7 cellular contexts compared by ENCODE assay signal in genomic region chr3:170277311-170277710, GRCh38. TPM values are rescaled to one million over a fixed set of nuclear protein-coding genes. Genes with fewer than 3 reads are reported as not detected.
A peak's percentile ranks its signal among the peaks of the same experiment; 100 is the strongest.
DNase-seq lines count a peak whose midpoint lies in the region; ATAC-seq and TF ChIP-seq lines count a peak whose summit lies in the region.
"Not testable (repeated sequence)": the region's sequence is repeated elsewhere in the genome, so short reads cannot be mapped to it uniquely, and the experiment has no call there.

No MANE protein-coding gene starts in this region.

- peak overlapping the region; percentile 6 for H3K27ac Mint-ChIP-seq in Calu3 (ENCODE audit: unreplicated experiment)
- H3K27ac Mint-ChIP-seq in activated CD4-positive, alpha-beta T cell treated with anti-CD3 and anti-CD28 coated beads, Interleukin-2, amount 10 ng/mL, durations not matched to agents 24 days and 14 days, result peak overlapping the region; percentile 52
- H3K27ac Mint-ChIP-seq in activated T-helper 17 cell treated with anti-CD3 and anti-CD28 coated beads, Interleukin-2, amount 50 U/mL, for 72 hours, result peak overlapping the region; percentile 86
- peak overlapping the region; percentile 26 for H3K27ac Mint-ChIP-seq in MCF 10A (ENCODE audit: low read depth, unreplicated experiment)
- peak overlapping the region; percentile 52 for H3K27ac Mint-ChIP-seq in progenitor cell of endocrine pancreas

- H3K27me3 ChIP-seq in MM.1S (replicated peaks; ENCODE audit: insufficient read depth, low read length); left lung: not testable (repeated sequence)

- not testable (repeated sequence) for H3K79me2 ChIP-seq in MM.1S (ENCODE audit: low read length)

- H3K9me3 Mint-ChIP-seq in Calu3 (ENCODE audit: low read depth, unreplicated experiment); activated CD4-positive, alpha-beta T cell treated with anti-CD3 and anti-CD28 coated beads, Interleukin-2, amount 10 ng/mL, durations not matched to agents 24 days and 14 days; activated T-helper 17 cell treated with anti-CD3 and anti-CD28 coated beads, Interleukin-2, amount 50 U/mL, for 72 hours; MCF 10A (ENCODE audit: unreplicated experiment); progenitor cell of endocrine pancreas (ENCODE audit: low read depth): not testable (repeated sequence)

- not testable (repeated sequence) for H3K27me3 Mint-ChIP-seq in Calu3 (ENCODE audit: unreplicated experiment); activated CD4-positive, alpha-beta T cell treated with anti-CD3 and anti-CD28 coated beads, Interleukin-2, amount 10 ng/mL, durations not matched to agents 24 days and 14 days; activated T-helper 17 cell treated with anti-CD3 and anti-CD28 coated beads, Interleukin-2, amount 50 U/mL, for 72 hours; MCF 10A (ENCODE audit: insufficient read depth, unreplicated experiment); progenitor cell of endocrine pancreas

- CTCF ChIA-PET in Calu3 (lab: Charles Lee), result interaction anchor here (0.6 kb wide), 1 partner anchor 885 kb away, joined by 4 read pairs; no protein-coding TSS in a partner anchor
- CTCF ChIA-PET in MCF 10A (lab: Yijun Ruan, JAX), result not testable (repeated sequence)

- not testable (repeated sequence) for H2AFZ ChIP-seq in MM.1S (ENCODE audit: low read length)

- not testable (repeated sequence) for H3K36me3 ChIP-seq in MM.1S (replicated peaks; ENCODE audit: insufficient read depth, low read length)
- H3K36me3 ChIP-seq in left lung, result peaks cover 0 to 41% of the 10 kb centered on the region in 2 donors

- POLR2A ChIA-PET in MCF 10A (lab: Yijun Ruan, JAX), result interaction anchor here (1.1 to 1.4 kb wide), 3 partner anchors 14 to 96 kb away, joined by 3 to 4 read pairs (median 4); partner anchors contain the start of gene PHC3

- H3K9me2 ChIP-seq in MM.1S (replicated peaks; ENCODE audit: insufficient read depth, low read length), result not testable (repeated sequence)

- DNase-seq in Calu3; MM.1S; MCF 10A (ENCODE audit: unreplicated experiment); left lung; progenitor cell of endocrine pancreas (ENCODE audit: low spot score, unreplicated experiment): not testable (repeated sequence)
- DNase-seq in activated CD4-positive, alpha-beta T cell treated with anti-CD3 and anti-CD28 coated beads, Interleukin-2, amount 10 ng/mL, durations not matched to agents 24 days and 14 days, result peak; percentile 63

- H3K36me3 Mint-ChIP-seq in Calu3 (ENCODE audit: insufficient read depth, unreplicated experiment) (peaks cover 42% of the 10 kb centered on the region), MCF 10A (ENCODE audit: insufficient read depth, unreplicated experiment) (peaks cover 62% of the 10 kb centered on the region), progenitor cell of endocrine pancreas (ENCODE audit: insufficient read depth) (peaks cover 36% of the 10 kb centered on the region)
- peaks cover 24% of the 10 kb centered on the region for H3K36me3 Mint-ChIP-seq in activated CD4-positive, alpha-beta T cell treated with anti-CD3 and anti-CD28 coated beads, Interleukin-2, amount 10 ng/mL, durations not matched to agents 24 days and 14 days (ENCODE audit: low read depth)
- H3K36me3 Mint-ChIP-seq in activated T-helper 17 cell treated with anti-CD3 and anti-CD28 coated beads, Interleukin-2, amount 50 U/mL, for 72 hours (ENCODE audit: low read depth), result peaks cover 80% of the 10 kb centered on the region

- not testable (repeated sequence) for H3K9me3 ChIP-seq in MM.1S (replicated peaks; ENCODE audit: insufficient read depth, low read length); left lung

- peak overlapping the region; percentile 50 for H3K4me2 ChIP-seq in MM.1S (ENCODE audit: low read depth, low read length)

- not testable (repeated sequence) for H4K20me1 ChIP-seq in MM.1S (ENCODE audit: insufficient read depth, low read length)

- BruUV-seq in Calu3 (replicated peaks; lab: Mats Ljungman, UMichigan); MCF 10A (replicated peaks; lab: Mats Ljungman, UMichigan): not testable (repeated sequence)

- not testable (repeated sequence) for H3K4me3 ChIP-seq in MM.1S (ENCODE audit: low read length); left lung

- not testable (repeated sequence) for H3K4me1 ChIP-seq in MM.1S (ENCODE audit: low read length)
- H3K4me1 ChIP-seq in left lung, result peaks cover 0 to 13% of the 10 kb centered on the region in 2 donors

- TF ChIP-seq CTCF in Calu3 (IDR thresholded peaks at IDR 0.05; ENCODE audit: unreplicated experiment); MM.1S (IDR thresholded peaks at IDR 0.05; ENCODE audit: low read length); MCF 10A (IDR thresholded peaks at IDR 0.05; ENCODE audit: unreplicated experiment); left lung (IDR thresholded peaks at IDR 0.05); progenitor cell of endocrine pancreas (IDR thresholded peaks at IDR 0.05; ENCODE audit: unreplicated experiment): not testable (repeated sequence)

- H3K4me1 Mint-ChIP-seq in Calu3 (ENCODE audit: low read depth, unreplicated experiment), result peaks cover 21% of the 10 kb centered on the region
- H3K4me1 Mint-ChIP-seq in activated CD4-positive, alpha-beta T cell treated with anti-CD3 and anti-CD28 coated beads, Interleukin-2, amount 10 ng/mL, durations not matched to agents 24 days and 14 days, result peaks cover 19% of the 10 kb centered on the region
- H3K4me1 Mint-ChIP-seq in activated T-helper 17 cell treated with anti-CD3 and anti-CD28 coated beads, Interleukin-2, amount 50 U/mL, for 72 hours, result peaks cover 19% of the 10 kb centered on the region
- not testable (repeated sequence) for H3K4me1 Mint-ChIP-seq in MCF 10A (ENCODE audit: insufficient read depth, unreplicated experiment); progenitor cell of endocrine pancreas (ENCODE audit: low read depth)

- H3K4me3 Mint-ChIP-seq in Calu3 (ENCODE audit: low read depth, unreplicated experiment), result peak overlapping the region; percentile 8
- peak overlapping the region; percentile 59 for H3K4me3 Mint-ChIP-seq in activated CD4-positive, alpha-beta T cell treated with anti-CD3 and anti-CD28 coated beads, Interleukin-2, amount 10 ng/mL, durations not matched to agents 24 days and 14 days
- peak overlapping the region; percentile 84 for H3K4me3 Mint-ChIP-seq in activated T-helper 17 cell treated with anti-CD3 and anti-CD28 coated beads, Interleukin-2, amount 50 U/mL, for 72 hours
- peak overlapping the region; percentile 6 for H3K4me3 Mint-ChIP-seq in MCF 10A (ENCODE audit: unreplicated experiment)
- not testable (repeated sequence) for H3K4me3 Mint-ChIP-seq in progenitor cell of endocrine pancreas (ENCODE audit: low read depth)

- ATAC-seq in activated T-helper 17 cell treated with anti-CD3 and anti-CD28 coated beads, Interleukin-2, amount 50 U/mL, for 72 hours (replicated peaks), result peak; percentile 59
- ATAC-seq in left lung, result peak; percentile 11

- not testable (repeated sequence) for H3K9ac ChIP-seq in MM.1S (ENCODE audit: low read length)

- H3F3A ChIP-seq in MM.1S (ENCODE audit: insufficient read depth, low read length), result not testable (repeated sequence)

- intact Hi-C loops in Calu3 (cut with micrococcal nuclease; ENCODE audit: unreplicated experiment); MCF 10A (cut with micrococcal nuclease); left lung (cut with DNase I): not testable (repeated sequence)
- intact Hi-C loops in activated CD4-positive, alpha-beta T cell treated with anti-CD3 and anti-CD28 coated beads, Interleukin-2, amount 10 ng/mL, durations not matched to agents 24 days and 14 days (cut with micrococcal nuclease), result loop anchor here (1.0 to 2.0 kb wide), 2 partner anchors 17 to 80 kb away; partner anchors contain the start of gene SKIL

- H3K27ac ChIP-seq in MM.1S (ENCODE audit: low read length), result peak overlapping the region; percentile 41; the same call in 1 of the 2 replicates
- H3K27ac ChIP-seq in left lung, result not testable (repeated sequence)

RNA-seq across cellular contexts. Expression of gene PRKCI, which starts 55.1 kb away (rescaled TPM):
- total RNA-seq in Calu3 (2022), result 79.5 and 85.6 TPM in 2 replicates
- 19.7 and 32.3 TPM in 2 replicates for total RNA-seq in activated CD4-positive, alpha-beta T cell treated with anti-CD3 and anti-CD28 coated beads, Interleukin-2, amount 10 ng/mL, durations not matched to agents 24 days and 14 days
- 10 to 100 TPM; 21.3 to 27.1 TPM for total RNA-seq in activated T-helper 17 cell treated with anti-CD3 and anti-CD28 coated beads, Interleukin-2, amount 50 U/mL, for 72 hours
- 46.3 and 62.8 TPM in 2 replicates for total RNA-seq in MCF 10A (2022)
- 10 to 100 TPM; 33.0 to 40.1 TPM for total RNA-seq in left lung
- total RNA-seq in progenitor cell of endocrine pancreas, result 61.4 and 67.6 TPM in 2 replicates

Comparison
In these comparisons a context has a peak if more than half of its experiments do, and no peak if none do; other contexts are left out.
1. H3K27ac Mint-ChIP-seq: peak in every context shown above with its lines; median percentile 86 in activated T-helper 17 cell treated with anti-CD3 and anti-CD28 coated beads, Interleukin-2, amount 50 U/mL, for 72 hours; 52 in activated CD4-positive, alpha-beta T cell treated with anti-CD3 and anti-CD28 coated beads, Interleukin-2, amount 10 ng/mL, durations not matched to agents 24 days and 14 days; 52 in progenitor cell of endocrine pancreas; 26 in MCF 10A; 6 in Calu3.